1 cellular context compared by ENCODE assay signal in the genomic region with DNA sequence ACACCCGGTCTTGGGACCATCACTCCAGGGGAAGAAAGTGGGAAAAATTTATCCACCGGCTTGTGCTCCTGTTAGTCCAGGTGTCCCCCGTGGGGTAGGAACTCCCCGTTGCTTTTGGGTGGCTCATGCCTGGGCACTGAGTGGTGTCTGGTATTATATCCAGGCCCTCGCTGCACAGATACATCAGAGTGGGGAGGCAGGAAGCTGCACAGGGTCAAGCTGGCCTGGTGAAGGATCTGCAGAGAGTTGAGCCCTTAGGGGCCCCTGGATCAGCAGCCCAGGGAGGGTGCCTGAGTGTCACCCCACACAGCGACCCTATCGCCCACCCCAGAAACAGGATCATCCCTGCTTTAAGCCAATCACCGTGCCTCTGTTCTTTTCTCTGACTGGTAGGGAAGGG.
TF ChIP-seq lines count a peak whose summit lies in the region.

No MANE protein-coding gene starts in this region.

TF ChIP-seq in HepG2, 621 proteins besides CTCF, POLR2A, EP300 and RAD21 (continued from another document):
- TF ChIP-seq ZNF687 (CRISPR knock-in tag; IDR thresholded peaks at IDR 0.05) (no peak), SP1 (IDR thresholded peaks at IDR 0.05) (no peak), SP1 (CRISPR knock-in tag; IDR thresholded peaks at IDR 0.05) (no peak), CEBPZ (IDR thresholded peaks at IDR 0.05; ENCODE audit: low read length) (no peak), MIXL1 (CRISPR knock-in tag; IDR thresholded peaks at IDR 0.05) (no peak), U2AF1 (optimal IDR thresholded peaks at IDR 0.05; ENCODE audit: low read depth, low read length) (no peak), ZNF546 (CRISPR knock-in tag; conservative IDR thresholded peaks at IDR 0.05) (no peak), TRIM24 (CRISPR knock-in tag; IDR thresholded peaks at IDR 0.05) (no peak), ZNF597 (CRISPR knock-in tag; IDR thresholded peaks at IDR 0.05) (no peak), ZNF543 (CRISPR knock-in tag; IDR thresholded peaks at IDR 0.05) (no peak), TFDP1 (CRISPR knock-in tag; IDR thresholded peaks at IDR 0.05; ENCODE audit: borderline replicate concordance) (no peak), XBP1 (CRISPR knock-in tag; IDR thresholded peaks at IDR 0.05) (no peak), HNRNPUL1 (IDR thresholded peaks at IDR 0.05; ENCODE audit: low read depth, low read length) (no peak), MED1 (CRISPR knock-in tag; IDR thresholded peaks at IDR 0.05) (no peak)
- TF ChIP-seq, protein P1, sequence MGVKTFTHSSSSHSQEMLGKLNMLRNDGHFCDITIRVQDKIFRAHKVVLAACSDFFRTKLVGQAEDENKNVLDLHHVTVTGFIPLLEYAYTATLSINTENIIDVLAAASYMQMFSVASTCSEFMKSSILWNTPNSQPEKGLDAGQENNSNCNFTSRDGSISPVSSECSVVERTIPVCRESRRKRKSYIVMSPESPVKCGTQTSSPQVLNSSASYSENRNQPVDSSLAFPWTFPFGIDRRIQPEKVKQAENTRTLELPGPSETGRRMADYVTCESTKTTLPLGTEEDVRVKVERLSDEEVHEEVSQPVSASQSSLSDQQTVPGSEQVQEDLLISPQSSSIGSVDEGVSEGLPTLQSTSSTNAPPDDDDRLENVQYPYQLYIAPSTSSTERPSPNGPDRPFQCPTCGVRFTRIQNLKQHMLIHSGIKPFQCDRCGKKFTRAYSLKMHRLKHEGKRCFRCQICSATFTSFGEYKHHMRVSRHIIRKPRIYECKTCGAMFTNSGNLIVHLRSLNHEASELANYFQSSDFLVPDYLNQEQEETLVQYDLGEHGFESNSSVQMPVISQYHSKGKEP (CRISPR knock-in tag; IDR thresholded peaks at IDR 0.05) = no peak
